In genomic region chr16:84641643-84642358, GRCh38 we compare ENCODE assay signal across 10 cellular contexts. TPM values are rescaled to one million over a fixed set of nuclear protein-coding genes. Genes with fewer than 3 reads are reported as not detected.
DNase-seq lines count a peak whose midpoint lies in the region; ATAC-seq and TF ChIP-seq lines count a peak whose summit lies in the region.
"Had no signal": no experiment of that assay in that cellular context is flagged by ENCODE, and none has a peak within 500 bp of the region (broad histone marks: within the 10 kb centered on the region; RNA-seq: fewer than 3 reads in every experiment).

No MANE protein-coding gene starts in this region.

- peak overlapping the region; percentile 86 for H3K27ac Mint-ChIP-seq in activated CD4-positive, alpha-beta T cell treated with anti-CD3 and anti-CD28 coated beads, Interleukin-2, amount 10 ng/mL, durations not matched to agents 7 days and 5 days
- H3K27ac Mint-ChIP-seq in stimulated activated naive CD8-positive, alpha-beta T cell treated with anti-CD3 and anti-CD28 coated beads, Interleukin-15, amount 100 ng/mL, for 72 hours, result peak overlapping the region in 1 of 2 donors; percentile 9

- no peak overlapping the region for H3K27ac ChIP-seq in OCI-LY3 (ENCODE audit: low read length)
- no peak overlapping the region for H3K27ac ChIP-seq in colonic mucosa

- no peak overlapping the region for H2AFZ ChIP-seq in OCI-LY3 (ENCODE audit: low read depth, low read length)

- DNase-seq in activated CD4-positive, alpha-beta T cell treated with anti-CD3 and anti-CD28 coated beads, Interleukin-2, amount 10 ng/mL, durations not matched to agents 7 days and 5 days, result peak; percentile 37
- DNase-seq in activated CD4-positive, alpha-beta T cell treated with anti-CD3 and anti-CD28 coated beads for 4 hours, result no peak
- no peak for DNase-seq in colonic mucosa
- DNase-seq in stimulated activated naive CD8-positive, alpha-beta T cell treated with anti-CD3 and anti-CD28 coated beads, Interleukin-15, amount 100 ng/mL, for 72 hours, result no peak
- DNase-seq in NCI-H1105 (lab: John Stamatoyannopoulos, UW), result no peak
- DNase-seq: SIG-M5, small intestine had no signal

- H3K27me3 ChIP-seq in OCI-LY3 (ENCODE audit: low read depth, low read length) (peaks cover 29% of the 10 kb centered on the region), colonic mucosa (no peaks in the 10 kb centered on the region)

- peaks cover 49% of the 10 kb centered on the region for H3K4me1 Mint-ChIP-seq in activated CD4-positive, alpha-beta T cell treated with anti-CD3 and anti-CD28 coated beads, Interleukin-2, amount 10 ng/mL, durations not matched to agents 7 days and 5 days
- peaks cover 50% of the 10 kb centered on the region for H3K4me1 Mint-ChIP-seq in stimulated activated naive CD8-positive, alpha-beta T cell treated with anti-CD3 and anti-CD28 coated beads, Interleukin-15, amount 100 ng/mL, for 72 hours

- H3K27me3 Mint-ChIP-seq in activated CD4-positive, alpha-beta T cell treated with anti-CD3 and anti-CD28 coated beads, Interleukin-2, amount 10 ng/mL, durations not matched to agents 7 days and 5 days, result peaks cover 20% of the 10 kb centered on the region
- peaks cover 14% of the 10 kb centered on the region for H3K27me3 Mint-ChIP-seq in stimulated activated naive CD8-positive, alpha-beta T cell treated with anti-CD3 and anti-CD28 coated beads, Interleukin-15, amount 100 ng/mL, for 72 hours

- no peaks in the 10 kb centered on the region for H3K36me3 ChIP-seq in OCI-LY3 (replicated peaks; ENCODE audit: low read depth, low read length)
- H3K36me3 ChIP-seq in colonic mucosa, result no peaks in the 10 kb centered on the region

- CTCF ChIA-PET in activated CD4-positive, alpha-beta T cell treated with anti-CD3 and anti-CD28 coated beads, Interleukin-2, amount 10 ng/mL, durations not matched to agents 7 days and 5 days (lab: Charles Lee), result interaction anchor here (0.7 to 1.7 kb wide), 6 partner anchors 15 to 136 kb away, joined by 3 to 6 read pairs (median 3); no protein-coding TSS in a partner anchor

- H3K9ac ChIP-seq in OCI-LY3 (ENCODE audit: low read length), result no peak overlapping the region
- H3K9ac ChIP-seq in colonic mucosa (ENCODE audit: low read depth in 2 of 2, low read length in 2 of 2), result peak overlapping the region; percentile 3 to 39

- H3K9me3 ChIP-seq in OCI-LY3 (ENCODE audit: insufficient read depth, low read length) (no peaks in the 10 kb centered on the region), colonic mucosa (no peaks in the 10 kb centered on the region)

- H3K4me1 ChIP-seq in OCI-LY3 (ENCODE audit: low read length) (peaks cover 23% of the 10 kb centered on the region), colonic mucosa (no peaks in the 10 kb centered on the region)

- intact Hi-C loops in colonic mucosa (cut with DNase I), result no loop called here

- no peak overlapping the region for H3K4me3 Mint-ChIP-seq in activated CD4-positive, alpha-beta T cell treated with anti-CD3 and anti-CD28 coated beads, Interleukin-2, amount 10 ng/mL, durations not matched to agents 7 days and 5 days
- peak overlapping the region; percentile 78 to 80 for H3K4me3 Mint-ChIP-seq in stimulated activated naive CD8-positive, alpha-beta T cell treated with anti-CD3 and anti-CD28 coated beads, Interleukin-15, amount 100 ng/mL, for 72 hours

- H3K36me3 Mint-ChIP-seq in activated CD4-positive, alpha-beta T cell treated with anti-CD3 and anti-CD28 coated beads, Interleukin-2, amount 10 ng/mL, durations not matched to agents 7 days and 5 days (ENCODE audit: low read depth), result peaks cover 2% of the 10 kb centered on the region

- H4K20me1 ChIP-seq in OCI-LY3 (ENCODE audit: insufficient read depth, low read length), result no peaks in the 10 kb centered on the region

- ATAC-seq in stimulated activated naive CD8-positive, alpha-beta T cell treated with anti-CD3 and anti-CD28 coated beads, Interleukin-15, amount 100 ng/mL, for 72 hours, result no peak
- ATAC-seq in GM19467 (IDR thresholded peaks at IDR 0.05; ENCODE audit: unreplicated experiment) (no peak), GM18873 (IDR thresholded peaks at IDR 0.05; ENCODE audit: low FRiP score, unreplicated experiment) (no peak)

- no peaks in the 10 kb centered on the region for H3K9me3 Mint-ChIP-seq in activated CD4-positive, alpha-beta T cell treated with anti-CD3 and anti-CD28 coated beads, Interleukin-2, amount 10 ng/mL, durations not matched to agents 7 days and 5 days
- H3K9me3 Mint-ChIP-seq in stimulated activated naive CD8-positive, alpha-beta T cell treated with anti-CD3 and anti-CD28 coated beads, Interleukin-15, amount 100 ng/mL, for 72 hours, result peaks cover 7 to 9% of the 10 kb centered on the region in 2 donors

- POLR2A ChIA-PET in activated CD4-positive, alpha-beta T cell treated with anti-CD3 and anti-CD28 coated beads, Interleukin-2, amount 10 ng/mL, durations not matched to agents 7 days and 5 days (lab: Charles Lee), result no interaction called here

- peak overlapping the region; percentile 74 for H3K4me2 ChIP-seq in OCI-LY3 (ENCODE audit: low read length)

- peak overlapping the region; percentile 45; the same call in 1 of the 2 replicates for H3K4me3 ChIP-seq in OCI-LY3 (ENCODE audit: low read length)
- H3K4me3 ChIP-seq in colonic mucosa, result no peak overlapping the region

- H3K79me2 ChIP-seq in OCI-LY3 (ENCODE audit: low read length), result no peaks in the 10 kb centered on the region

- TF ChIP-seq CTCF in OCI-LY3 (IDR thresholded peaks at IDR 0.05; ENCODE audit: low read depth, low read length) (no peak), colonic mucosa (IDR thresholded peaks at IDR 0.05) (no peak)

RNA-seq across cellular contexts. Expression of gene KLHL36, which starts 6.5 kb away (rescaled TPM):
- 10 to 100 TPM; 37.5 to 46.2 TPM for total RNA-seq in activated CD4-positive, alpha-beta T cell treated with anti-CD3 and anti-CD28 coated beads, Interleukin-2, amount 10 ng/mL, durations not matched to agents 7 days and 5 days
- total RNA-seq in colonic mucosa, result 10 to 100 TPM; 49.7 to 62.7 TPM

RNA-seq across cellular contexts. Expression of gene COTL1, which starts 23.9 kb away (rescaled TPM):
- total RNA-seq in activated CD4-positive, alpha-beta T cell treated with anti-CD3 and anti-CD28 coated beads, Interleukin-2, amount 10 ng/mL, durations not matched to agents 7 days and 5 days, result 100 to 1,000 TPM; 780 to 845 TPM
- 100 to 1,000 TPM in 1 of 2 donors, 10 to 100 TPM in 1; 79.1 to 138 TPM for total RNA-seq in colonic mucosa

RNA-seq across cellular contexts. Expression of gene USP10, which starts 58.0 kb away (rescaled TPM):
- total RNA-seq in activated CD4-positive, alpha-beta T cell treated with anti-CD3 and anti-CD28 coated beads, Interleukin-2, amount 10 ng/mL, durations not matched to agents 7 days and 5 days, result 10 to 100 TPM; 86.5 to 99.0 TPM
- 10 to 100 TPM; 70.0 to 88.2 TPM for total RNA-seq in colonic mucosa

Comparison
In these comparisons a context has a peak if more than half of its experiments do, and no peak if none do; other contexts are left out.
1. RNA of gene COTL1, which starts 23.9 kb away (total RNA-seq): 780 to 845 TPM in activated CD4-positive, alpha-beta T cell treated with anti-CD3 and anti-CD28 coated beads, Interleukin-2, amount 10 ng/mL, durations not matched to agents 7 days and 5 days; 79.1 to 138 TPM in colonic mucosa; every median in the first group is over 4 times any median in the second.